31 cellular contexts compared by ENCODE assay signal in the genomic region with DNA sequence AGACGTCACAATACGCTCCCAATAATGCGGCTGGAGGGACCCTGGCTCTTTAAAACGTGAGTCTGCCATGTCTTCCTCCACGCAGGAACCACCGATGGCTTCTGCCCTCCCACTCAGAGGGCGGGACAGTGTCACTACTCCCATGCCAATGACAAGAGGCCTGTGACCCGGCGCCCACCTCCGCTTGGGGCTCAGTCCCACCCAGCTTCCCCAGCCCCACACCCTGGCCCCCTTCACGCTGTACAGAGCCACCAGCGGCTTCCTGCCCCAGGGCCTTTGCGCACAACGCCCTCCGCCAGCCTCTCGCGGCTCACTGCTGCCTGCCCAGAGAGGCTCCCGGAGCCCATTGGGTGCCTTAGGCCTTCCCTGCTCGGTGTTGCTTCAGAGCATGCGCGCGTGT.
"Had no signal": no experiment of that assay in that cellular context is flagged by ENCODE, and none has a peak within 500 bp of the region (broad histone marks: within the 10 kb centered on the region; RNA-seq: fewer than 3 reads in every experiment).

No MANE protein-coding gene starts in this region.

- H3K27ac Mint-ChIP-seq: activated B cell treated with CpG ODN at 0.5 μM for 24 hours; activated CD8-positive, alpha-beta T cell treated with anti-CD3 and anti-CD28 coated beads for 36 hours; activated T-helper 17 cell treated with anti-CD3 and anti-CD28 coated beads, Interleukin-2, amount 50 U/mL, for 72 hours; natural killer cell treated with Interleukin-12 subunit alpha and Interleukin-12 subunit beta and Interleukin-15 and Interleukin-18, amount 100 ng/mL, for 72 hours; stimulated activated naive B cell treated with anti-CD40 and anti-IgM and Interleukin-4, amounts not matched to agents 10 μg/mL and 1 μg/mL and 100 μg/mL, for 72 hours; T-helper 2 cell treated with Interferon-gamma antibody and Interleukin-4, amounts not matched to agents 5 μg/mL and 100 μg/mL, for 36 hours had no signal

- H3K9me3 Mint-ChIP-seq: activated B cell treated with CpG ODN at 0.5 μM for 24 hours; activated CD8-positive, alpha-beta T cell treated with anti-CD3 and anti-CD28 coated beads for 36 hours; activated T-cell treated with anti-CD3 and anti-CD28 coated beads, Interleukin-2, amount 50 U/mL, for 4 hours; activated T-helper 17 cell treated with anti-CD3 and anti-CD28 coated beads, Interleukin-2, amount 50 U/mL, for 72 hours; natural killer cell treated with Interleukin-12 subunit alpha and Interleukin-12 subunit beta and Interleukin-15 and Interleukin-18, amount 100 ng/mL, for 72 hours; stimulated activated naive B cell treated with anti-CD40 and anti-IgM and Interleukin-4, amounts not matched to agents 10 μg/mL and 1 μg/mL and 100 μg/mL, for 72 hours had no signal

- H3K36me3 ChIP-seq: neutrophil, ovary, prostate gland, stomach, thyroid gland, upper lobe of left lung had no signal

- H3K36me3 Mint-ChIP-seq: natural killer cell treated with Interleukin-12 subunit alpha and Interleukin-12 subunit beta and Interleukin-15 and Interleukin-18, amount 100 ng/mL, for 72 hours; stimulated activated naive B cell treated with anti-CD40 and anti-IgM and Interleukin-4, amounts not matched to agents 10 μg/mL and 1 μg/mL and 100 μg/mL, for 72 hours had no signal

- H3K27ac ChIP-seq: coronary artery, dorsolateral prefrontal cortex, hepatocyte, neutrophil, ovary, prostate gland, stomach, thyroid gland, upper lobe of left lung had no signal

- FAIRE-seq: bronchial epithelial cell, frontal cortex had no signal

- H3K4me1 ChIP-seq: prostate gland, stomach, thyroid gland, upper lobe of left lung had no signal

- H3K4me3 ChIP-seq: coronary artery, dorsolateral prefrontal cortex, hepatocyte, lung, ovary, prostate gland, smooth muscle cell, stomach, thyroid gland, upper lobe of left lung had no signal

- H3K4me3 Mint-ChIP-seq: activated B cell treated with CpG ODN at 0.5 μM for 24 hours; activated CD8-positive, alpha-beta T cell treated with anti-CD3 and anti-CD28 coated beads for 36 hours; activated T-cell treated with anti-CD3 and anti-CD28 coated beads, Interleukin-2, amount 50 U/mL, for 4 hours; activated T-helper 17 cell treated with anti-CD3 and anti-CD28 coated beads, Interleukin-2, amount 50 U/mL, for 72 hours; natural killer cell treated with Interleukin-12 subunit alpha and Interleukin-12 subunit beta and Interleukin-15 and Interleukin-18, amount 100 ng/mL, for 72 hours; stimulated activated naive B cell treated with anti-CD40 and anti-IgM and Interleukin-4, amounts not matched to agents 10 μg/mL and 1 μg/mL and 100 μg/mL, for 72 hours; T-helper 2 cell treated with Interferon-gamma antibody and Interleukin-4, amounts not matched to agents 5 μg/mL and 100 μg/mL, for 36 hours had no signal

- H3K4me2 ChIP-seq: hepatocyte, smooth muscle cell had no signal

- H3K4me1 Mint-ChIP-seq: activated T-helper 17 cell treated with anti-CD3 and anti-CD28 coated beads, Interleukin-2, amount 50 U/mL, for 72 hours had no signal

- H3K9me3 ChIP-seq: neutrophil, ovary, prostate gland, stomach, thyroid gland, upper lobe of left lung had no signal

- H2AFZ ChIP-seq: hepatocyte had no signal

- H3K79me2 ChIP-seq: hepatocyte had no signal

- ATAC-seq: activated CD8-positive, alpha-beta T cell treated with anti-CD3 and anti-CD28 coated beads for 36 hours; activated T-cell treated with anti-CD3 and anti-CD28 coated beads, Interleukin-2, amount 50 U/mL, for 4 hours; activated T-helper 17 cell treated with anti-CD3 and anti-CD28 coated beads, Interleukin-2, amount 50 U/mL, for 72 hours; left colon; natural killer cell treated with Interleukin-12 subunit alpha and Interleukin-12 subunit beta and Interleukin-15 and Interleukin-18, amount 100 ng/mL, for 72 hours; stimulated activated naive B cell treated with anti-CD40 and anti-IgM and Interleukin-4, amounts not matched to agents 10 μg/mL and 1 μg/mL and 100 μg/mL, for 72 hours had no signal

- H3K27me3 Mint-ChIP-seq: activated B cell treated with CpG ODN at 0.5 μM for 24 hours; activated CD8-positive, alpha-beta T cell treated with anti-CD3 and anti-CD28 coated beads for 36 hours; activated T-helper 17 cell treated with anti-CD3 and anti-CD28 coated beads, Interleukin-2, amount 50 U/mL, for 72 hours; natural killer cell treated with Interleukin-12 subunit alpha and Interleukin-12 subunit beta and Interleukin-15 and Interleukin-18, amount 100 ng/mL, for 72 hours had no signal

- H3K27me3 ChIP-seq: hepatocyte, neutrophil, ovary, thyroid gland, upper lobe of left lung had no signal

- DNase-seq: activated B cell treated with CpG ODN at 0.5 μM for 24 hours; activated CD4-positive, alpha-beta T cell treated with anti-CD3 and anti-CD28 coated beads, Interleukin-2, amount 50 U/mL, for 1 hour; activated CD8-positive, alpha-beta T cell treated with anti-CD3 and anti-CD28 coated beads for 36 hours; activated gamma-delta T cell treated with Interleukin-2 at 50 U/mL for 16 hours; activated naive CD4-positive, alpha-beta T cell treated with anti-CD3 and anti-CD28 coated beads, Interleukin-2, amount 50 U/mL, for 16 hours; activated T-cell treated with anti-CD3 and anti-CD28 coated beads, Interleukin-2, amount 50 U/mL, for 4 hours; amygdala; effector memory CD4-positive, alpha-beta T cell; islet precursor cell; left colon; mesendoderm; retina; stimulated activated CD4-positive, alpha-beta T cell treated with anti-CD3 and anti-CD28 coated beads, Interleukin-1b, Interleukin-23, amount 100 ng/mL, for 48 hours; stimulated activated naive B cell treated with anti-CD40 and anti-IgM and Interleukin-4, amounts not matched to agents 10 μg/mL and 1 μg/mL and 100 μg/mL, for 72 hours; stomach; T-helper 1 cell; thyroid gland had no signal
